9 cellular contexts compared by ENCODE assay signal in the genomic region with DNA sequence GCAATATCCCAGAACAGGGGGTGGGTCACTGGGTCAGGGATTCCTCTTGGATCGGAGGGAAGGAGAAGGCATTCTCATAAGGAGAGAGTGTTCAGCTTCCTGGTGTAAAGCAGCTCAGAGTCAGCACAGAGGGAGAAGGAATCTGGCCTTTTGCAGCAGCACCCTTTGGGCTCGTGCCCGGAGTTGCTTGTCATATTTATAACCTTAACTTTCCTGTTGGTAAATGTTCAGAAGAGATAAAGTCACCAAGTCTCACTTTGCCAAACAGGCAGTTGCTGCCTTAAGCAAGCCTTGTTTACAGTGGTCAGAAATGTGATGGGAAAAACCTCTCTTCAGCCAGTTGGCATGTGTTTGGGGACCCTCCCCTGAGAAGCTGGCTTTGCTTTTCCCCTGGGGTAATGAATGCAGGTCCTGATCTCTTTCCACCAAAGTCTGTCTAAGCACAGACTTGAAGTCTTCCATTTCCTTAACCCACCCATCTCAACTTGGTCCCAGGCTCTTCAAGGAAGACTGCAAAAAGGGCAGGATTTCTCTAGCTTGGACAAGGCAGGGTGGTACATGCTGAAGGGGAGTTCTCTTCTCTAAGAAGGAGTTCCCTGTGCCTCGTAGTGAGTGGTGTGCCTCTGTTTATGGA.
DNase-seq lines count a peak whose midpoint lies in the region; ATAC-seq and TF ChIP-seq lines count a peak whose summit lies in the region.
"Had no signal": no experiment of that assay in that cellular context is flagged by ENCODE, and none has a peak within 500 bp of the region (broad histone marks: within the 10 kb centered on the region; RNA-seq: fewer than 3 reads in every experiment).

No MANE protein-coding gene starts in this region.

- no peaks in the 10 kb centered on the region for H3K9me3 ChIP-seq in lung (ENCODE audit: control insufficient read depth in 2 of 2, insufficient read depth in 1 of 2, low read length in 1 of 2)

- no peak overlapping the region for H3K4me3 ChIP-seq in lung

- peak overlapping the region; percentile 42 for H3K27ac ChIP-seq in cingulate gyrus (ENCODE audit: low read depth, low read length)
- H3K27ac ChIP-seq in lung (ENCODE audit: low read depth in 1 of 2, low read length in 1 of 2): peak overlapping the region; percentile 43 to 83
- peak overlapping the region; percentile 23 for H3K27ac ChIP-seq in temporal lobe (ENCODE audit: low read depth, low read length)

- no peak for TF ChIP-seq POLR2A in GM18505 (IDR thresholded peaks at IDR 0.05; ENCODE audit: borderline replicate concordance, extremely low read depth, insufficient read depth, insufficient read length)

- TF ChIP-seq CTCF in lung (IDR thresholded peaks at IDR 0.05; ENCODE audit: control extremely low read depth, extremely low read depth): no peak

- DNase-seq in NCI-H226 (peak; percentile 52), lung (ENCODE audit: low spot score) (peak; percentile 51), MV-4-11 (lab: John Stamatoyannopoulos, UW) (no peak)
- DNase-seq: NCI-H69 had no signal

- WGBS in lung, 2 donors: 27 to 34% methylated on average over 4 of the region's 4 CpGs

- peaks cover 0 to 7% of the 10 kb centered on the region in 2 donors for H3K36me3 ChIP-seq in lung (ENCODE audit: control insufficient read depth in 2 of 2, insufficient read depth in 2 of 2, low read length in 2 of 2)

- no peaks in the 10 kb centered on the region for H3K27me3 ChIP-seq in lung (ENCODE audit: control insufficient read depth, insufficient read depth)

- H3K4me1 ChIP-seq in lung (ENCODE audit: control insufficient read depth in 2 of 2, insufficient read depth in 2 of 2, low read length in 2 of 2): peaks cover 18 to 23% of the 10 kb centered on the region in 2 donors

- ATAC-seq in lung (ENCODE audit: insufficient read depth, low FRiP score): peak; percentile 72
- no peak for ATAC-seq in GM19395 (IDR thresholded peaks at IDR 0.05; ENCODE audit: unreplicated experiment)
- no peak for ATAC-seq in GM18505 (IDR thresholded peaks at IDR 0.05; ENCODE audit: unreplicated experiment)
- ATAC-seq in HG02885 (IDR thresholded peaks at IDR 0.05; ENCODE audit: poor library complexity, unreplicated experiment): no peak
